In the genomic region with DNA sequence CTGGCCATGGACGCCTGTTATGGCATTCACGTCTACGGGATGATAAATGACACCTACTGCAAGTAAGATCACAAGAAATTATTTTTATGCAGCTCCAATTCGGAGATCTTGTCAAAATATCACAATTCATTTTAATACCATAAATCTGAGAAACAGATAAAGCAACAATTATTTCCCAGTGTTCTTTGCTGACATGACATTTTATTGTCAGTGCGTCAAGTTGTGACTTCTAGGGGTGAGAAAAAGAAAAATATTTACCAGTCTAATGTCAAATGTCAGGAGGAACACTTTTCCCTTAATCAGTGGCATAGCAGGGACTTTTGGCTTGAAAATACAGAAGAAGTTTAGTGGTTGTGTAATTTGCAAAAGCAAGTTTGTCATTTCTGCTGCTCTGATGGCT, we compare ENCODE assay signal across 33 cellular contexts.
"Had no signal": no experiment of that assay in that cellular context is flagged by ENCODE, and none has a peak within 500 bp of the region (broad histone marks: within the 10 kb centered on the region; RNA-seq: fewer than 3 reads in every experiment).

No MANE protein-coding gene starts in this region.

- H3K36me3 ChIP-seq: brain microvascular endothelial cell, breast epithelium had no signal

- H3K27me3 ChIP-seq: ascending aorta, body of pancreas, brain microvascular endothelial cell, breast epithelium had no signal

- ATAC-seq: activated CD8-positive, alpha-beta T cell treated with anti-CD3 and anti-CD28 coated beads for 36 hours; activated naive CD8-positive, alpha-beta T cell treated with anti-CD3 and anti-CD28 coated beads, Interleukin-2, amount 50 U/mL, for 24 hours; activated T-cell treated with anti-CD3 and anti-CD28 coated beads, Interleukin-2, amount 50 U/mL, for 4 hours; body of pancreas; T-cell; T-helper 17 cell had no signal

- H3K36me3 Mint-ChIP-seq: activated CD4-positive, alpha-beta memory T cell treated with anti-CD3 and anti-CD28 coated beads for 36 hours; activated naive CD8-positive, alpha-beta T cell treated with anti-CD3 and anti-CD28 coated beads, Interleukin-2, amount 10 ng/mL, durations not matched to agents 7 days and 5 days; T-cell had no signal

- H3K27ac Mint-ChIP-seq: activated B cell treated with CpG ODN at 0.5 μM for 24 hours; activated CD4-positive, alpha-beta memory T cell treated with anti-CD3 and anti-CD28 coated beads for 36 hours; activated CD4-positive, alpha-beta T cell treated with anti-CD3 and anti-CD28 coated beads, Interleukin-2, amount 10 ng/mL, durations not matched to agents 24 days and 14 days; activated CD8-positive, alpha-beta T cell treated with anti-CD3 and anti-CD28 coated beads for 36 hours; activated naive CD8-positive, alpha-beta T cell; activated naive CD8-positive, alpha-beta T cell treated with anti-CD3 and anti-CD28 coated beads, Interleukin-2, amount 10 ng/mL, durations not matched to agents 7 days and 5 days; activated naive CD8-positive, alpha-beta T cell treated with anti-CD3 and anti-CD28 coated beads, Interleukin-2, amount 50 U/mL, for 24 hours; activated T-helper 2 cell treated with anti-CD3 and anti-CD28 coated beads, Interferon-gamma antibody, Interleukin-2, Interleukin-4, amounts not matched to agents 10 μg/mL and 5 μg/mL and 100 μg/mL, durations not matched to agents 14 hours and 24 hours and 36 hours; T-cell; T-helper 17 cell had no signal

- H3K4me1 ChIP-seq: ascending aorta, body of pancreas, breast epithelium had no signal

- H3K9me3 ChIP-seq: ascending aorta, body of pancreas had no signal

- H3K27me3 Mint-ChIP-seq: activated B cell treated with CpG ODN at 0.5 μM for 24 hours; activated CD4-positive, alpha-beta memory T cell treated with anti-CD3 and anti-CD28 coated beads for 36 hours; activated CD8-positive, alpha-beta T cell treated with anti-CD3 and anti-CD28 coated beads for 36 hours; activated naive CD8-positive, alpha-beta T cell; activated naive CD8-positive, alpha-beta T cell treated with anti-CD3 and anti-CD28 coated beads, Interleukin-2, amount 10 ng/mL, durations not matched to agents 7 days and 5 days; activated naive CD8-positive, alpha-beta T cell treated with anti-CD3 and anti-CD28 coated beads, Interleukin-2, amount 50 U/mL, for 24 hours; T-helper 17 cell had no signal

- H3K27ac ChIP-seq: ascending aorta, body of pancreas, brain microvascular endothelial cell, breast epithelium, VCaP had no signal

- H3K4me3 Mint-ChIP-seq: activated B cell treated with CpG ODN at 0.5 μM for 24 hours; activated CD4-positive, alpha-beta memory T cell treated with anti-CD3 and anti-CD28 coated beads for 36 hours; activated CD4-positive, alpha-beta T cell treated with anti-CD3 and anti-CD28 coated beads, Interleukin-2, amount 10 ng/mL, durations not matched to agents 24 days and 14 days; activated CD8-positive, alpha-beta T cell treated with anti-CD3 and anti-CD28 coated beads for 36 hours; activated naive CD8-positive, alpha-beta T cell; activated naive CD8-positive, alpha-beta T cell treated with anti-CD3 and anti-CD28 coated beads, Interleukin-2, amount 10 ng/mL, durations not matched to agents 7 days and 5 days; activated naive CD8-positive, alpha-beta T cell treated with anti-CD3 and anti-CD28 coated beads, Interleukin-2, amount 50 U/mL, for 24 hours; activated T-cell treated with anti-CD3 and anti-CD28 coated beads, Interleukin-2, amount 50 U/mL, for 4 hours; T-cell; T-helper 17 cell had no signal

- H3K9me3 Mint-ChIP-seq: activated B cell treated with CpG ODN at 0.5 μM for 24 hours; activated CD4-positive, alpha-beta memory T cell treated with anti-CD3 and anti-CD28 coated beads for 36 hours; activated naive CD8-positive, alpha-beta T cell treated with anti-CD3 and anti-CD28 coated beads, Interleukin-2, amount 50 U/mL, for 24 hours; activated T-cell treated with anti-CD3 and anti-CD28 coated beads, Interleukin-2, amount 50 U/mL, for 4 hours; activated T-helper 2 cell treated with anti-CD3 and anti-CD28 coated beads, Interferon-gamma antibody, Interleukin-2, Interleukin-4, amounts not matched to agents 10 μg/mL and 5 μg/mL and 100 μg/mL, durations not matched to agents 14 hours and 24 hours and 36 hours had no signal

- FAIRE-seq: colon, TTC549 had no signal

- H3K4me3 ChIP-seq: ascending aorta, body of pancreas, breast epithelium had no signal

- DNase-seq: activated B cell treated with CpG ODN at 0.5 μM for 24 hours; activated CD4-positive, alpha-beta memory T cell treated with anti-CD3 and anti-CD28 coated beads for 36 hours; activated CD4-positive, alpha-beta T cell treated with anti-CD3 and anti-CD28 coated beads for 4 hours; activated CD4-positive, alpha-beta T cell treated with anti-CD3 and anti-CD28 coated beads, Interleukin-2, amount 10 ng/mL, durations not matched to agents 24 days and 14 days; activated CD4-positive, alpha-beta T cell treated with anti-CD3 and anti-CD28 coated beads, Interleukin-2, amount 50 U/mL, for 1 hour; activated CD4-positive, alpha-beta T cell treated with anti-CD3 and anti-CD28 coated beads, Interleukin-2, amount 50 U/mL, for 4 hours; activated CD4-positive, CD25-positive, alpha-beta regulatory T cell treated with anti-CD3 and anti-CD28 coated beads, Interleukin-2, amount 50 U/mL, for 72 hours; activated CD8-positive, alpha-beta memory T cell treated with anti-CD3 and anti-CD28 coated beads, Interleukin-2, amount 50 U/mL, for 4 hours; activated CD8-positive, alpha-beta T cell treated with anti-CD3 and anti-CD28 coated beads for 36 hours; activated effector memory CD4-positive, alpha-beta T cell treated with Interleukin-2 at 50 U/mL for 16 hours; activated gamma-delta T cell; activated naive CD4-positive, alpha-beta T cell treated with anti-CD3 and anti-CD28 coated beads, Interleukin-2, amount 50 U/mL, for 16 hours; activated naive CD4-positive, alpha-beta T cell treated with Interleukin-2 at 50 U/mL for 16 hours; activated naive CD8-positive, alpha-beta T cell treated with anti-CD3 and anti-CD28 coated beads, Interleukin-2, amount 10 ng/mL, durations not matched to agents 7 days and 5 days; activated naive CD8-positive, alpha-beta T cell treated with anti-CD3 and anti-CD28 coated beads, Interleukin-2, amount 50 U/mL, for 24 hours; activated T-cell treated with anti-CD3 and anti-CD28 coated beads for 4 hours; activated T-cell treated with anti-CD3 and anti-CD28 coated beads, Interleukin-2, amount 50 U/mL, for 1 hour; activated T-cell treated with anti-CD3 and anti-CD28 coated beads, Interleukin-2, amount 50 U/mL, for 4 hours; amygdala; anterior cingulate cortex; body of pancreas; brain microvascular endothelial cell; central memory CD4-positive, alpha-beta T cell; T-cell; T-helper 17 cell; T-helper 9 cell had no signal

- H3K4me1 Mint-ChIP-seq: activated B cell treated with CpG ODN at 0.5 μM for 24 hours; activated CD4-positive, alpha-beta T cell treated with anti-CD3 and anti-CD28 coated beads, Interleukin-2, amount 10 ng/mL, durations not matched to agents 24 days and 14 days; activated naive CD8-positive, alpha-beta T cell treated with anti-CD3 and anti-CD28 coated beads, Interleukin-2, amount 10 ng/mL, durations not matched to agents 7 days and 5 days; activated naive CD8-positive, alpha-beta T cell treated with anti-CD3 and anti-CD28 coated beads, Interleukin-2, amount 50 U/mL, for 24 hours; T-cell; T-helper 17 cell had no signal
